In the genomic region with DNA sequence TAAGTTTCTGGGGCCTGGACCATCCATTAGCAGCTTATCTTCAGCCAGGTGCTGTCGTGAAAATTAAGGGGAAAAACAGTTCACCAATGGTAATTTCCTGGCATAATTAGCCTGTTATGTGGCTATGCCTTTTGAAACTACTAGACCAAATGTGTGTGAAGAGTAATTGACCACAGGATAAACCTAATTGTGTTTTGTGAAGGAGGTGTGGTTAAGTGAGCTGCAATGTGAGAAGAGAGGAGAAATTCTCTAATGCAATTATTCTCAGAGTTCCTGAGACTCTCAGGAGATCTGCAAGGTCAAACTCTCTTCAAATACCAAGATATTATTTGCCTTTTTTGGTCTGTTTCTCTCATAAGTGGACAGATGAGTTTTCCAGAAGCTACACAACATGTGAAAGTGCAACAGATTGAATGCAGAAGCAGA, we compare ENCODE assay signal across 13 cellular contexts. TPM values are rescaled to one million over a fixed set of nuclear protein-coding genes. Genes with fewer than 3 reads are reported as not detected.
DNase-seq lines count a peak whose midpoint lies in the region; ATAC-seq, FAIRE-seq and TF ChIP-seq lines count a peak whose summit lies in the region.
"Had no signal": no experiment of that assay in that cellular context is flagged by ENCODE, and none has a peak within 500 bp of the region (broad histone marks: within the 10 kb centered on the region; RNA-seq: fewer than 3 reads in every experiment).

No MANE protein-coding gene starts in this region.

- H3K27ac Mint-ChIP-seq in CD8-positive, alpha-beta memory T cell: peak overlapping the region; percentile 86 to 99 (median 92)
- peak overlapping the region in 3 of 5 experiments; percentile 13 to 43 (median 19) for H3K27ac Mint-ChIP-seq in brain
- H3K27ac Mint-ChIP-seq: activated CD4-positive, alpha-beta T cell treated with anti-CD3 and anti-CD28 coated beads for 36 hours had no signal

- WGBS in pancreas, 2 donors: 61 to 64% methylated on average over 1 of the region's 1 CpG
- 55% methylated on average over 1 of the region's 1 CpG for WGBS in hepatocyte (ENCODE audit: low lambda C conversion rate, missing lambda C conversion rate)

- H3K27ac ChIP-seq in CD8-positive, alpha-beta memory T cell (ENCODE audit: low read depth, low read length): no peak overlapping the region
- peak overlapping the region; percentile 76 for H3K27ac ChIP-seq in KMS-11
- no peak overlapping the region for H3K27ac ChIP-seq in pancreas
- no peak overlapping the region for H3K27ac ChIP-seq in hepatocyte
- H3K27ac ChIP-seq: suprapubic skin had no signal

- no peaks in the 10 kb centered on the region for H3K9me3 ChIP-seq in CD8-positive, alpha-beta memory T cell (ENCODE audit: low read length)
- H3K9me3 ChIP-seq in pancreas (no peaks in the 10 kb centered on the region), hepatocyte (ENCODE audit: low read depth) (no peaks in the 10 kb centered on the region)
- H3K9me3 ChIP-seq: suprapubic skin had no signal

- no peaks in the 10 kb centered on the region for H3K27me3 Mint-ChIP-seq in CD8-positive, alpha-beta memory T cell
- H3K27me3 Mint-ChIP-seq in brain: no peaks in the 10 kb centered on the region
- H3K27me3 Mint-ChIP-seq: activated CD4-positive, alpha-beta T cell treated with anti-CD3 and anti-CD28 coated beads for 36 hours had no signal

- H3K9me2 ChIP-seq in hepatocyte (replicated peaks; ENCODE audit: insufficient read depth): no peaks in the 10 kb centered on the region

- peak overlapping the region; percentile 37 to 81 (median 61) for H3K4me3 Mint-ChIP-seq in CD8-positive, alpha-beta memory T cell
- no peak overlapping the region for H3K4me3 Mint-ChIP-seq in brain
- H3K4me3 Mint-ChIP-seq: activated CD4-positive, alpha-beta T cell treated with anti-CD3 and anti-CD28 coated beads for 36 hours; neural crest cell had no signal

- no peak overlapping the region for H2AFZ ChIP-seq in KMS-11 (ENCODE audit: low read depth)
- no peak overlapping the region for H2AFZ ChIP-seq in hepatocyte

- POLR2A ChIA-PET in CD8-positive, alpha-beta memory T cell (lab: Charles Lee): interaction anchor here (0.7 to 0.8 kb wide), 2 partner anchors 10 to 38 kb away, joined by 3 to 5 read pairs; no protein-coding TSS in a partner anchor

- H4K20me1 ChIP-seq in KMS-11 (ENCODE audit: insufficient read depth): no peaks in the 10 kb centered on the region
- no peaks in the 10 kb centered on the region for H4K20me1 ChIP-seq in hepatocyte (ENCODE audit: insufficient read depth, poor library complexity, severe bottlenecking)

- H3K9me3 Mint-ChIP-seq in CD8-positive, alpha-beta memory T cell: no peaks in the 10 kb centered on the region
- peaks cover 0 to 10% (median 4%) of the 10 kb centered on the region in 5 experiments for H3K9me3 Mint-ChIP-seq in brain
- H3K9me3 Mint-ChIP-seq: neural crest cell had no signal

- intact Hi-C loops in pancreas (cut with DNase I): no loop called here

- H3K4me1 Mint-ChIP-seq in CD8-positive, alpha-beta memory T cell: peaks cover 69 to 88% (median 86%) of the 10 kb centered on the region in 3 donors
- H3K4me1 Mint-ChIP-seq in brain: peaks cover 10% of the 10 kb centered on the region

- TF ChIP-seq CTCF in KMS-11 (conservative IDR thresholded peaks at IDR 0.05; ENCODE audit: low read depth, low read length): no peak
- TF ChIP-seq CTCF in brain (conservative IDR thresholded peaks at IDR 0.05): no peak
- no peak for TF ChIP-seq CTCF in pancreas (IDR thresholded peaks at IDR 0.05)
- TF ChIP-seq CTCF in hepatocyte (IDR thresholded peaks at IDR 0.05; ENCODE audit: poor library complexity): no peak

- H3K4me2 ChIP-seq in KMS-11 (peak overlapping the region; percentile 82), hepatocyte (no peak overlapping the region)

- peak in 1 of 5 donors; percentile 34 for DNase-seq in CD8-positive, alpha-beta memory T cell
- DNase-seq in pancreas (no peak), midbrain (lab: John Stamatoyannopoulos, UW) (no peak), hepatocyte (ENCODE audit: low spot score) (no peak)
- DNase-seq: activated CD4-positive, alpha-beta T cell treated with anti-CD3 and anti-CD28 coated beads for 36 hours; stimulated activated CD4-positive, alpha-beta T cell treated with anti-CD3 and anti-CD28 coated beads, Interleukin-4, amount 100 ng/mL, for 1 hour had no signal

- H3K79me2 ChIP-seq in KMS-11 (ENCODE audit: insufficient read depth, low read depth): no peaks in the 10 kb centered on the region
- H3K79me2 ChIP-seq in hepatocyte: no peaks in the 10 kb centered on the region

- CTCF ChIA-PET in CD8-positive, alpha-beta memory T cell (lab: Charles Lee): interaction anchor here (1.0 to 6.2 kb wide), 6 partner anchors 11 to 40 kb away, joined by 3 to 69 read pairs (median 4); no protein-coding TSS in a partner anchor

- H3K9ac ChIP-seq in KMS-11: no peak overlapping the region

- H3K27me3 ChIP-seq in CD8-positive, alpha-beta memory T cell (ENCODE audit: insufficient read depth, low read length, poor library complexity, severe bottlenecking): no peaks in the 10 kb centered on the region
- no peaks in the 10 kb centered on the region for H3K27me3 ChIP-seq in KMS-11 (ENCODE audit: insufficient read depth, low read depth)
- no peaks in the 10 kb centered on the region for H3K27me3 ChIP-seq in pancreas
- H3K27me3 ChIP-seq in hepatocyte: no peaks in the 10 kb centered on the region
- H3K27me3 ChIP-seq: suprapubic skin had no signal

- H3K36me3 Mint-ChIP-seq in CD8-positive, alpha-beta memory T cell: peaks cover 0 to 12% (median 2%) of the 10 kb centered on the region in 3 donors
- H3K36me3 Mint-ChIP-seq in brain: peaks cover 29% of the 10 kb centered on the region

- ATAC-seq in GM18858 (IDR thresholded peaks at IDR 0.05; ENCODE audit: unreplicated experiment) (peak; percentile 26), pancreas (no peak), HG02642 (IDR thresholded peaks at IDR 0.05; ENCODE audit: poor library complexity, unreplicated experiment) (no peak)
- ATAC-seq: activated CD4-positive, alpha-beta T cell treated with anti-CD3 and anti-CD28 coated beads for 36 hours had no signal

- no peaks in the 10 kb centered on the region for H3K36me3 ChIP-seq in CD8-positive, alpha-beta memory T cell (ENCODE audit: insufficient read depth, low read length)
- no peaks in the 10 kb centered on the region for H3K36me3 ChIP-seq in KMS-11 (ENCODE audit: insufficient read depth)
- H3K36me3 ChIP-seq in pancreas: no peaks in the 10 kb centered on the region
- H3K36me3 ChIP-seq in hepatocyte (replicated peaks; ENCODE audit: insufficient read depth, low read depth): no peaks in the 10 kb centered on the region

- no peak overlapping the region for H3K4me3 ChIP-seq in CD8-positive, alpha-beta memory T cell (ENCODE audit: low read length)
- H3K4me3 ChIP-seq in KMS-11 (IDR thresholded peaks at IDR 0.05; ENCODE audit: insufficient read depth, low read depth, low read length) (no peak overlapping the region), pancreas (no peak overlapping the region), hepatocyte (no peak overlapping the region)
- H3K4me3 ChIP-seq: suprapubic skin had no signal

- no peak for FAIRE-seq in pancreas (lab: Jason Lieb, UNC)
- FAIRE-seq: islet of Langerhans had no signal

- H3K4me1 ChIP-seq in CD8-positive, alpha-beta memory T cell (ENCODE audit: insufficient read depth, low read length): peaks cover 63% of the 10 kb centered on the region
- H3K4me1 ChIP-seq in KMS-11 (ENCODE audit: low read depth, poor library complexity, severe bottlenecking): peaks cover 63% of the 10 kb centered on the region
- no peaks in the 10 kb centered on the region for H3K4me1 ChIP-seq in pancreas
- H3K4me1 ChIP-seq in hepatocyte (ENCODE audit: insufficient read depth): no peaks in the 10 kb centered on the region

RNA-seq across cellular contexts. Expression of a gene that starts 21.2 kb away (rescaled TPM):
- total RNA-seq in CD8-positive, alpha-beta memory T cell: 10 to 100 TPM; 26.6 to 27.4 TPM
- 46.5 TPM for polyA plus RNA-seq in CD8-positive, alpha-beta memory T cell
- polyA plus RNA-seq in brain (ENCODE audit: insufficient read depth, low read depth, low replicate concordance) (3.7 TPM), pancreas (1 to 10 TPM in 1 of 2 donors, under 1 TPM in 1; 0.38 to 1.9 TPM), hepatocyte (27.1 and 33.5 TPM in 2 replicates)
- total RNA-seq in pancreas (10 to 100 TPM in 1 of 6 donors, 1 to 10 TPM in 3, under 1 TPM in 2; 0.51 to 15.0 (median 1.8) TPM), hepatocyte (48.1 and 48.9 TPM in 2 replicates)

Comparison
In these comparisons a context has a peak if more than half of its experiments do, and no peak if none do; other contexts are left out.
1. H3K4me3 Mint-ChIP-seq: peak in CD8-positive, alpha-beta memory T cell (7 of 7); none in brain (0 of 5).